16 cellular contexts compared by ENCODE assay signal in genomic region chr2:120868366-120868765, GRCh38.
A peak's percentile ranks its signal among the peaks of the same experiment; 100 is the strongest.
DNase-seq lines count a peak whose midpoint lies in the region; ATAC-seq, FAIRE-seq and TF ChIP-seq lines count a peak whose summit lies in the region.
"Had no signal": no experiment of that assay in that cellular context is flagged by ENCODE, and none has a peak within 500 bp of the region (broad histone marks: within the 10 kb centered on the region; RNA-seq: fewer than 3 reads in every experiment).

No MANE protein-coding gene starts in this region.

- ATAC-seq in heart left ventricle (no peak), left cardiac atrium (no peak), psoas muscle (no peak), aorta (ENCODE audit: low FRiP score) (no peak)
- ATAC-seq: Panc1, T-helper 17 cell had no signal

- H3K27me3 ChIP-seq in heart left ventricle (peaks cover 0 to 9% (median 0%) of the 10 kb centered on the region in 9 donors), psoas muscle (ENCODE audit: insufficient read depth in 3 of 3, low read length in 2 of 3) (no peaks in the 10 kb centered on the region), aorta (ENCODE audit: control insufficient read depth in 1 of 2, insufficient read depth in 2 of 2, low read length in 1 of 2) (no peaks in the 10 kb centered on the region)

- H3K9me3 ChIP-seq in heart left ventricle (no peaks in the 10 kb centered on the region), psoas muscle (no peaks in the 10 kb centered on the region), aorta (ENCODE audit: control insufficient read depth, low read length) (no peaks in the 10 kb centered on the region)
- H3K9me3 ChIP-seq: neutrophil had no signal

- intact Hi-C loops in heart left ventricle (cut with DNase I), result loop anchor here in 2 of 10 donors (5.0 to 10.0 kb wide), 2 partner anchors 131 to 134 kb away; partner anchors contain the start of gene GLI2 (in 2 of the 2)
- intact Hi-C loops in left cardiac atrium (cut with DNase I), result no loop called here
- intact Hi-C loops in psoas muscle (cut with DNase I), result no loop called here
- intact Hi-C loops in aorta (cut with DNase I), result loop anchor here (5.0 kb wide), 1 partner anchor 44 kb away; no protein-coding TSS in a partner anchor

- no peak for TF ChIP-seq CTCF in heart left ventricle (IDR thresholded peaks at IDR 0.05)
- no peak for TF ChIP-seq CTCF in foreskin fibroblast (IDR thresholded peaks at IDR 0.05; ENCODE audit: low read depth, low read length)
- no peak for TF ChIP-seq CTCF in psoas muscle (IDR thresholded peaks at IDR 0.05)

- no peaks in the 10 kb centered on the region for H3K36me3 ChIP-seq in heart left ventricle
- no peaks in the 10 kb centered on the region for H3K36me3 ChIP-seq in psoas muscle (ENCODE audit: insufficient read depth in 1 of 2, low read depth in 1 of 2)
- no peaks in the 10 kb centered on the region for H3K36me3 ChIP-seq in aorta (ENCODE audit: control insufficient read depth in 1 of 2, insufficient read depth in 2 of 2, low read length in 1 of 2)
- H3K36me3 ChIP-seq: neutrophil had no signal

- FAIRE-seq in GM12892 (lab: Jason Lieb, UNC), result no peak
- FAIRE-seq: GM12891 had no signal

- H3K4me3 ChIP-seq in heart left ventricle (peak overlapping the region in 8 of 12 donors; percentile 4 to 54 (median 46)), foreskin fibroblast (ENCODE audit: low read depth in 1 of 2, low read length in 2 of 2) (peak overlapping the region; percentile 48 to 54), psoas muscle (peak overlapping the region; percentile 63), aorta (ENCODE audit: low read length in 2 of 2) (no peak overlapping the region)

- peak in 2 of 5 donors; percentile 6 to 22 for DNase-seq in heart left ventricle
- no peak for DNase-seq in left cardiac atrium
- no peak for DNase-seq in foreskin fibroblast
- peak in 1 of 2 donors; percentile 27 for DNase-seq in psoas muscle
- peak; percentile 23 to 61 for DNase-seq in aorta
- no peak for DNase-seq in GM12892 (ENCODE audit: insufficient read length)
- no peak for DNase-seq in NCI-H187 treated with DMSO at 0.1 percent for 48 hours (lab: John Stamatoyannopoulos, UW)
- no peak for DNase-seq in AG08396 (ENCODE audit: low spot score)
- DNase-seq: activated naive CD4-positive, alpha-beta T cell treated with anti-CD3 and anti-CD28 coated beads, Interleukin-2, amount 10 ng/mL, durations not matched to agents 7 days and 5 days; central memory CD4-positive, alpha-beta T cell; NCI-H187; NCI-H526 treated with DMSO at 0.1 percent for 48 hours; T-helper 17 cell had no signal

- H3K4me1 ChIP-seq in heart left ventricle, result peaks cover 0 to 26% (median 6%) of the 10 kb centered on the region in 12 donors
- H3K4me1 ChIP-seq in psoas muscle, result peaks cover 9% of the 10 kb centered on the region
- H3K4me1 ChIP-seq in aorta (ENCODE audit: control insufficient read depth in 1 of 2, insufficient read depth in 2 of 2, low read length in 2 of 2), result no peaks in the 10 kb centered on the region

- TF ChIP-seq POLR2A in heart left ventricle (IDR thresholded peaks at IDR 0.05) (no peak), GM12892 (IDR thresholded peaks at IDR 0.05; ENCODE audit: low read depth, low read length) (no peak)

- H3K27ac ChIP-seq in heart left ventricle, result peak overlapping the region in 11 of 12 donors; percentile 63 to 87 (median 74)
- H3K27ac ChIP-seq in psoas muscle, result peak overlapping the region; percentile 60
- H3K27ac ChIP-seq in aorta (ENCODE audit: low read depth in 1 of 2, low read length in 2 of 2), result peak overlapping the region; percentile 43 to 70
- H3K27ac ChIP-seq: neutrophil had no signal

- 71 to 81% (median 75%) methylated on average over 4 of the region's 4 CpGs for WGBS in heart left ventricle, 4 donors
- 66 to 73% (median 66%) methylated on average over 4 of the region's 4 CpGs for WGBS in psoas muscle, 3 donors
- WGBS in aorta, 2 donors, result 49% methylated on average over 4 of the region's 4 CpGs

Comparison
In these comparisons a context has a peak if more than half of its experiments do, and no peak if none do; other contexts are left out.
1. DNase-seq: peak in aorta (2 of 2); none in left cardiac atrium (single experiment), foreskin fibroblast (0 of 2), GM12892 (single experiment), NCI-H187 treated with DMSO at 0.1 percent for 48 hours (single experiment) and AG08396 (single experiment).
2. H3K4me3 ChIP-seq: peak in heart left ventricle (8 of 12), foreskin fibroblast (2 of 2) and psoas muscle (single experiment); none in aorta (0 of 2).
3. intact Hi-C loops: an anchor here in aorta (5.0 kb wide); none called in left cardiac atrium and psoas muscle.
4. Peak in every context shown above with its lines, with median percentiles within 50 percentile points of each other: H3K27ac ChIP-seq.